17 cellular contexts compared by ENCODE assay signal in the genomic region with DNA sequence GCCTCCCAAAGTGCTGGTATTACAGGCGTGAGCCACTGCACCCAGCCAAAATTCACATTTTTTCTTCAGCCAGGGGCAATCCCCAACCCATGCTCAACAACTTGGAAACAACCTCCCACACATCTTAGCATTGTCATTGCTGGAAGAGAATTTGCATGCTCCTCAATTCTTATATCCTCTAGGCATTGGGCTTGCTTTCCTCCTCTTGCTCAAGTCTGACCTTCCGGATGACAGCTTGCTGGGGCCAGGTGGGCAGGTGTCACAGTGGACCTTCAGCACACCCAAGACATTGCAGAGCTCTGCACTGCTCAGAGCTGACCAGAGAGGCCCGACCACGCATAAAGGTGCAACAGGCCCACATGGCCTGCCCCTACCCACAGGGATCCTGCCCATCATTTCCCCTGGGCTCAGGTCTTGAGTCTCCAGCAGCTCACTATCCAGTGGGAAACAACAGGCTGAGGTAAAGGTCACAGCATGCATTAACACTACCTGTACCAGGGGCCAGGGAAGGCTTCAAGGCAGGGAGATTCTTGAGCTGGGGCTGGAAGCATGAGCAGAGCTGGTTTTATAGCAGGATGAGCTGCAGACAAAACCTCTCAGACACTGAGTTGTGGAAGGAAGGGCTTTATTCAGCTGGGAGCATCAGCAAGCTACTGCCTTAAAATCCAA. TPM values are rescaled to one million over a fixed set of nuclear protein-coding genes. Genes with fewer than 3 reads are reported as not detected.
DNase-seq lines count a peak whose midpoint lies in the region; ATAC-seq and TF ChIP-seq lines count a peak whose summit lies in the region.
"Had no signal": no experiment of that assay in that cellular context is flagged by ENCODE, and none has a peak within 500 bp of the region (broad histone marks: within the 10 kb centered on the region; RNA-seq: fewer than 3 reads in every experiment).

No MANE protein-coding gene starts in this region.

- no peaks in the 10 kb centered on the region for H3K36me3 ChIP-seq in gastroesophageal sphincter

- peak overlapping the region; percentile 48 for H3K27ac ChIP-seq in epithelial cell of prostate
- H3K27ac ChIP-seq in gastroesophageal sphincter = no peak overlapping the region
- H3K27ac ChIP-seq: KMS-11 had no signal

- H3K9me3 ChIP-seq in gastroesophageal sphincter = no peaks in the 10 kb centered on the region

- H3K4me1 ChIP-seq in gastroesophageal sphincter = no peaks in the 10 kb centered on the region

- no peak overlapping the region for H3K4me3 ChIP-seq in gastroesophageal sphincter

- TF ChIP-seq CTCF in gastroesophageal sphincter (IDR thresholded peaks at IDR 0.05) = no peak

- no peak for TF ChIP-seq POLR2A in gastroesophageal sphincter (IDR thresholded peaks at IDR 0.05)

- peaks cover 28% of the 10 kb centered on the region for H3K27me3 ChIP-seq in gastroesophageal sphincter

- TF ChIP-seq EP300 in gastroesophageal sphincter (IDR thresholded peaks at IDR 0.05) = no peak

- ATAC-seq in GM18517 (IDR thresholded peaks at IDR 0.05; ENCODE audit: unreplicated experiment) (peak; percentile 40), GM21515 (IDR thresholded peaks at IDR 0.05; ENCODE audit: unreplicated experiment) (peak; percentile 39), HG03066 (IDR thresholded peaks at IDR 0.05; ENCODE audit: low read depth, unreplicated experiment) (peak; percentile 46), gastroesophageal sphincter (no peak)
- ATAC-seq: stimulated activated effector memory CD8-positive, alpha-beta T cell treated with anti-CD3 and anti-CD28 coated beads, Interleukin-12 subunit alpha, Interleukin-12 subunit beta, amount 100 ng/mL, for 72 hours had no signal

- DNase-seq in epithelial cell of prostate (ENCODE audit: low read depth, low spot score) (no peak), D341Med (ENCODE audit: low spot score) (no peak), RKO (ENCODE audit: low spot score) (no peak), DMS53 treated with DMSO at 0.1 percent for 48 hours (lab: John Stamatoyannopoulos, UW; ENCODE audit: unreplicated experiment) (no peak)
- DNase-seq: activated effector memory CD4-positive, alpha-beta T cell treated with anti-CD3 and anti-CD28 coated beads, Interleukin-2, amount 50 U/mL, for 16 hours; hypothalamus; mammary epithelial cell; NCI-H1930 had no signal

- 100% methylated on average over 1 of the region's 4 CpGs; no CpG with 5 or more reads in 1 of the 2 donors for WGBS in gastroesophageal sphincter (ENCODE audit: low coverage in 1 of 2), 2 donors

RNA-seq across cellular contexts. Expression of a gene that starts 6.8 kb away (rescaled TPM):
- total RNA-seq in gastroesophageal sphincter = 10 to 100 TPM in 1 of 4 donors, 1 to 10 TPM in 1, not detected in 2; 1.2 to 10.1 TPM
- total RNA-seq: endothelial cell of umbilical vein; omental fat pad; T-helper 1 cell treated with Interleukin-12 subunit alpha and Interleukin-12 subunit beta and Interleukin-4 antibody, amounts not matched to agents 30 ng/mL and 1 ng/mL, for 36 hours had no signal

RNA-seq across cellular contexts. Expression of a gene that starts 27.4 kb away (rescaled TPM):
- 100 to 1,000 TPM; 134 to 230 (median 190) TPM for total RNA-seq in gastroesophageal sphincter

RNA-seq across cellular contexts. Expression of a gene that starts 27.6 kb away (rescaled TPM):
- under 1 TPM in 2 of 4 donors, not detected in 2; 0.10 to 0.67 TPM for total RNA-seq in gastroesophageal sphincter

RNA-seq across cellular contexts. Expression of a gene that starts 58.6 kb away (rescaled TPM):
- total RNA-seq in gastroesophageal sphincter = not detected
- total RNA-seq: endothelial cell of umbilical vein; mammary epithelial cell; omental fat pad; T-helper 1 cell treated with Interleukin-12 subunit alpha and Interleukin-12 subunit beta and Interleukin-4 antibody, amounts not matched to agents 30 ng/mL and 1 ng/mL, for 36 hours had no signal
